13 cellular contexts compared by ENCODE assay signal in genomic region chr17:69060835-69061234, GRCh38. TPM values are rescaled to one million over a fixed set of nuclear protein-coding genes. Genes with fewer than 3 reads are reported as not detected.
DNase-seq lines count a peak whose midpoint lies in the region; ATAC-seq and TF ChIP-seq lines count a peak whose summit lies in the region.
"Had no signal": no experiment of that assay in that cellular context is flagged by ENCODE, and none has a peak within 500 bp of the region (broad histone marks: within the 10 kb centered on the region; RNA-seq: fewer than 3 reads in every experiment).

ABCA9 (minus strand) TSS chr17:69060927; CDS start chr17:69051126, 9,801 bp downstream.

- no peak for TF ChIP-seq CTCF in AG09319 (IDR thresholded peaks at IDR 0.05; ENCODE audit: low read depth, low read length)

- DNase-seq in AG09319 (ENCODE audit: extremely low read depth, low read depth) (peak; percentile 73), amniotic stem cell (lab: John Stamatoyannopoulos, UW) (peak; percentile 14), globus pallidus (ENCODE audit: low spot score) (peak; percentile 28), pulmonary artery endothelial cell (ENCODE audit: low read depth, low spot score) (peak; percentile 50), occipital lobe (lab: John Stamatoyannopoulos, UW) (no peak), NCI-H1694 (lab: John Stamatoyannopoulos, UW) (no peak), NCI-H2196 treated with DMSO at 0.1 percent for 48 hours (lab: John Stamatoyannopoulos, UW; ENCODE audit: unreplicated experiment) (no peak)
- DNase-seq: activated gamma-delta T cell treated with Interleukin-2 at 50 U/mL for 16 hours; Calu3; glutamatergic neuron; NCI-H510A; stimulated activated CD8-positive, alpha-beta memory T cell treated with anti-CD3 and anti-CD28 coated beads, Interleukin-4, amount 100 ng/mL, for 48 hours had no signal

- no peak for ATAC-seq in GM21576 (IDR thresholded peaks at IDR 0.05; ENCODE audit: unreplicated experiment)

RNA-seq across cellular contexts. Expression of gene ABCA9, which starts in this region (rescaled TPM):
- 5.7 and 13.9 TPM in 2 replicates for total RNA-seq in pulmonary artery endothelial cell
- total RNA-seq in occipital lobe: 6.6 TPM
- total RNA-seq: Calu3 had no signal

Comparison
In these comparisons a context has a peak if more than half of its experiments do, and no peak if none do; other contexts are left out.
1. DNase-seq: peak in AG09319 (single experiment), amniotic stem cell (single experiment), globus pallidus (single experiment) and pulmonary artery endothelial cell (single experiment); none in occipital lobe (single experiment), NCI-H1694 (single experiment) and NCI-H2196 treated with DMSO at 0.1 percent for 48 hours (single experiment).